24 cellular contexts compared by ENCODE assay signal in genomic region chr9:34219421-34219820, GRCh38. TPM values are rescaled to one million over a fixed set of nuclear protein-coding genes. Genes with fewer than 3 reads are reported as not detected.
DNase-seq lines count a peak whose midpoint lies in the region; ATAC-seq, FAIRE-seq and TF ChIP-seq lines count a peak whose summit lies in the region.
"Had no signal": no experiment of that assay in that cellular context is flagged by ENCODE, and none has a peak within 500 bp of the region (broad histone marks: within the 10 kb centered on the region; RNA-seq: fewer than 3 reads in every experiment).

No MANE protein-coding gene starts in this region.

- H3K9me3 ChIP-seq in A549 (no peaks in the 10 kb centered on the region), K562 (replicated peaks; ENCODE audit: control insufficient read depth, insufficient read depth, low read depth, low read length) (no peaks in the 10 kb centered on the region), neutrophil (no peaks in the 10 kb centered on the region), osteoblast (ENCODE audit: low read depth, low read length) (no peaks in the 10 kb centered on the region)
- H3K9me3 ChIP-seq: BE2C; BLaER1 treated with 17β-estradiol and CSF1 and Interleukin-3, amounts not matched to agents 10 nM and 100 nM had no signal

- H3K79me2 ChIP-seq in K562 (ENCODE audit: control insufficient read depth, insufficient read depth, low read length) (no peaks in the 10 kb centered on the region; the same call in 1 of the 3 replicates), osteoblast (ENCODE audit: insufficient read depth, low read length) (peaks cover 48% of the 10 kb centered on the region)

- no peak overlapping the region for H3K9ac ChIP-seq in K562 (ENCODE audit: insufficient read depth in 1 of 2, low read depth in 2 of 2, low read length in 2 of 2)
- H3K9ac ChIP-seq: BLaER1 treated with 17β-estradiol and CSF1 and Interleukin-3, amounts not matched to agents 10 nM and 100 nM; GM23248 had no signal

- ATAC-seq in A549 (no peak), K562 (no peak), HG03025 (IDR thresholded peaks at IDR 0.05; ENCODE audit: low FRiP score, unreplicated experiment) (no peak)
- ATAC-seq: GM12878 had no signal

- H4K20me1 ChIP-seq in K562 (replicated peaks; ENCODE audit: control insufficient read depth, insufficient read depth, low read length) = no peaks in the 10 kb centered on the region
- peaks cover 34% of the 10 kb centered on the region for H4K20me1 ChIP-seq in osteoblast (ENCODE audit: insufficient read depth, low read length)

- H3K27me3 ChIP-seq in K562 (ENCODE audit: control insufficient read depth in 2 of 2, insufficient read depth in 2 of 2, low read length in 2 of 2) = no peaks in the 10 kb centered on the region
- H3K27me3 ChIP-seq in neutrophil = no peaks in the 10 kb centered on the region
- H3K27me3 ChIP-seq in osteoblast (ENCODE audit: insufficient read depth, low read length) = no peaks in the 10 kb centered on the region
- H3K27me3 ChIP-seq: BE2C; BLaER1 treated with 17β-estradiol and CSF1 and Interleukin-3, amounts not matched to agents 10 nM and 100 nM had no signal

- H3K4me3 ChIP-seq in A549 (no peak overlapping the region), K562 (no peak overlapping the region), neutrophil (ENCODE audit: low read depth in 1 of 2, low read length in 1 of 2) (no peak overlapping the region), osteoblast (ENCODE audit: insufficient read depth, low read length) (no peak overlapping the region)
- H3K4me3 ChIP-seq: BLaER1 treated with 17β-estradiol and CSF1 and Interleukin-3, amounts not matched to agents 10 nM and 100 nM; GM12878; GM23248 had no signal

- TF ChIP-seq CTCF in 22Rv1 (IDR thresholded peaks at IDR 0.05) = no peak
- no peak for TF ChIP-seq CTCF in A549 (IDR thresholded peaks at IDR 0.05)
- no peak for TF ChIP-seq CTCF in K562 (IDR thresholded peaks at IDR 0.05 in 2 of 3, conservative IDR thresholded peaks at IDR 0.05 in 1 of 3; ENCODE audit: insufficient read depth in 2 of 3, low read depth in 1 of 3, low read length in 3 of 3)
- no peak for TF ChIP-seq CTCF in neutrophil (IDR thresholded peaks at IDR 0.05)
- TF ChIP-seq CTCF in osteoblast (IDR thresholded peaks at IDR 0.05; ENCODE audit: extremely low read depth, low read depth, low read length) = no peak

- WGBS in A549 (ENCODE audit: missing lambda C conversion rate) = 33% methylated on average over 1 of the region's 1 CpG
- WGBS in K562 (ENCODE audit: insufficient coverage, low coverage, missing lambda C conversion rate) = 47% methylated on average over 1 of the region's 1 CpG

- no peaks in the 10 kb centered on the region for H3K9me1 ChIP-seq in K562 (ENCODE audit: control insufficient read depth, insufficient read depth, low read length)

- FAIRE-seq in A549 (lab: Jason Lieb, UNC) (no peak), K562 (lab: Jason Lieb, UNC) (no peak)
- FAIRE-seq: A204.1, D721Med, GM12878, GM19239, H1 had no signal

- H3K4me2 ChIP-seq in A549 (peak overlapping the region; percentile 26), K562 (ENCODE audit: insufficient read depth, low read length) (no peak overlapping the region), osteoblast (ENCODE audit: insufficient read depth, low read length) (no peak overlapping the region)
- H3K4me2 ChIP-seq: BLaER1 treated with 17β-estradiol and CSF1 and Interleukin-3, amounts not matched to agents 10 nM and 100 nM had no signal

- DNase-seq in A549 (ENCODE audit: low read depth in 1 of 2, low spot score in 1 of 2) (no peak), K562 (ENCODE audit: extremely low read depth in 1 of 4, low spot score in 3 of 4) (no peak), osteoblast (ENCODE audit: insufficient read length, low spot score, missing footprints) (no peak)
- DNase-seq: ACHN; AML-193; BE2C; CD4-positive, alpha-beta T cell; CD8-positive, alpha-beta memory T cell; DMS 273 treated with DMSO at 0.1 percent for 48 hours; DMS79; EL; GDM1; GM23248; H7; HCEC 1CT had no signal

- TF ChIP-seq RAD21 in A549 (conservative IDR thresholded peaks at IDR 0.05 in 1 of 2, IDR thresholded peaks at IDR 0.05 in 1 of 2) (no peak), K562 (CRISPR knock-in tag; conservative IDR thresholded peaks at IDR 0.05 in 1 of 2, IDR thresholded peaks at IDR 0.05 in 1 of 2) (no peak)

- H3K27ac ChIP-seq in 22Rv1 (0 out of 2 replicates have a peak overlapping the region, but pooled peaks have one; percentile 14), A549 (no peak overlapping the region), K562 (ENCODE audit: extremely low read depth, low read depth, low read length) (no peak overlapping the region), neutrophil (peak overlapping the region; percentile 40), osteoblast (ENCODE audit: low read depth, low read length) (no peak overlapping the region)
- H3K27ac ChIP-seq: BLaER1 treated with 17β-estradiol and CSF1 and Interleukin-3, amounts not matched to agents 10 nM and 100 nM had no signal

- no peak for TF ChIP-seq POLR2A in A549 (IDR thresholded peaks at IDR 0.05; ENCODE audit: low read length)
- TF ChIP-seq POLR2A in K562 (conservative IDR thresholded peaks at IDR 0.05) = no peak

- in situ Hi-C loops in K562 (cut with MboI) = no loop called here

- POLR2A ChIA-PET in A549 (lab: Yijun Ruan, JAX) (no interaction called here), K562 (lab: Yijun Ruan, JAX) (no interaction called here)

- H3K4me1 ChIP-seq in A549 = peaks cover 64% of the 10 kb centered on the region
- no peaks in the 10 kb centered on the region; a peak in 1 of 5 replicates for H3K4me1 ChIP-seq in K562 (replicated peaks in 1 of 2; ENCODE audit: control insufficient read depth in 2 of 2, insufficient read depth in 2 of 2, low read length in 2 of 2)
- H3K4me1 ChIP-seq in neutrophil (ENCODE audit: control insufficient read depth in 1 of 2, insufficient read depth in 1 of 2, low read depth in 1 of 2, low read length in 1 of 2) = peaks cover 0 to 3% of the 10 kb centered on the region in 2 experiments
- H3K4me1 ChIP-seq in osteoblast (ENCODE audit: insufficient read depth, low read length) = peaks cover 16% of the 10 kb centered on the region

- H2AFZ ChIP-seq in K562 (ENCODE audit: low read depth, low read length) (no peak overlapping the region), osteoblast (ENCODE audit: low read length) (no peak overlapping the region)
- H2AFZ ChIP-seq: GM23248 had no signal

- 0 out of 3 replicates have a peak, but pooled peaks cover 3% of the 10 kb centered on the region for H3K36me3 ChIP-seq in K562 (ENCODE audit: control insufficient read depth, insufficient read depth, low read length)
- H3K36me3 ChIP-seq in neutrophil = peaks cover 30% of the 10 kb centered on the region
- peaks cover 7% of the 10 kb centered on the region for H3K36me3 ChIP-seq in osteoblast (ENCODE audit: insufficient read depth, low read length)

- CTCF ChIA-PET in A549 (lab: Yijun Ruan, JAX) (no interaction called here), K562 (lab: Yijun Ruan, JAX; ENCODE audit: low intra/inter-chr PET ratio) (no interaction called here)

- no TSS peak for BruUV-seq in K562 (replicated peaks; lab: Mats Ljungman, UMichigan)

- intact Hi-C loops in K562 (cut with micrococcal nuclease) = no loop called here

- TF ChIP-seq EP300 in A549 (IDR thresholded peaks at IDR 0.05) (no peak), K562 (IDR thresholded peaks at IDR 0.05; ENCODE audit: low read length) (no peak)

TF ChIP-seq in A549, 52 proteins besides CTCF, POLR2A, EP300 and RAD21 (continues in another document):
- TF ChIP-seq FOXS1 (CRISPR knock-in tag; IDR thresholded peaks at IDR 0.05) = no peak
- no peak for TF ChIP-seq SREBF2 (IDR thresholded peaks at IDR 0.05)
- no peak for TF ChIP-seq HEYL (CRISPR knock-in tag; IDR thresholded peaks at IDR 0.05)
- TF ChIP-seq FOSL2 (IDR thresholded peaks at IDR 0.05) = no peak
- TF ChIP-seq FOSL2 (CRISPR knock-in tag; IDR thresholded peaks at IDR 0.05) = no peak
- TF ChIP-seq KDM1A (IDR thresholded peaks at IDR 0.05; ENCODE audit: low read depth) = no peak
- TF ChIP-seq CHD4 (IDR thresholded peaks at IDR 0.05; ENCODE audit: borderline replicate concordance) = no peak
- no peak for TF ChIP-seq FOSB (CRISPR knock-in tag; IDR thresholded peaks at IDR 0.05)

TF ChIP-seq in K562, 482 proteins besides CTCF, POLR2A, EP300 and RAD21:
- TF ChIP-seq ZNF436 (CRISPR knock-in tag; IDR thresholded peaks at IDR 0.05) = no peak
- no peak for TF ChIP-seq ZBTB7A (IDR thresholded peaks at IDR 0.05; ENCODE audit: borderline replicate concordance, control insufficient read depth, low read depth, low read length)
- peak; percentile 30 for TF ChIP-seq PCBP1 (IDR thresholded peaks at IDR 0.05; ENCODE audit: low read depth, low read length, poor library complexity, severe bottlenecking)
- no peak for TF ChIP-seq GTF2E2 (tag; IDR thresholded peaks at IDR 0.05)
- no peak for TF ChIP-seq CEBPB (tag; IDR thresholded peaks at IDR 0.05)
- no peak for TF ChIP-seq STAT5A (IDR thresholded peaks at IDR 0.05; ENCODE audit: borderline replicate concordance, low read length)
TF ChIP-seq in K562: peak in this region for 1.

RNA-seq across cellular contexts. Expression of gene UBAP1, which starts 40.6 kb away (rescaled TPM):
- polyA plus RNA-seq in A549 (2011; rRNA removed) = 73.1 and 86.7 TPM in 2 replicates
- 23.7 and 31.6 TPM in 2 replicates for polyA plus RNA-seq in A549 (2012; cell fraction: cytosol; rRNA removed)
- polyA plus RNA-seq in A549 (2012; cell fraction: nucleus; rRNA removed) = 14.2 and 22.1 TPM in 2 replicates
- 33.5 to 40.1 TPM (median 38.5 TPM) in 3 replicates for polyA plus RNA-seq in A549 (2017; fragmentation: RNase III; extraction: RNeasy Plus Mini Kit Qiagen cat#74134 plus additional on column Dnase treatment)
- 73.0 and 84.8 TPM in 2 replicates for polyA minus RNA-seq in A549 (2011; rRNA and poly(A)+ RNA removed)
- total RNA-seq in K562 (2011; cell fraction: chromatin; rRNA removed; ENCODE audit: low replicate concordance) = 22.6 and 29.0 TPM in 2 replicates
- total RNA-seq in K562 (2011; cell fraction: nucleolus; rRNA removed) = 15.2 and 15.3 TPM in 2 replicates
- 17.5 and 19.2 TPM in 2 replicates for total RNA-seq in K562 (2011; cell fraction: nucleoplasm; rRNA removed)
- 9.4 and 12.5 TPM in 2 replicates for total RNA-seq in K562 (2014; rRNA removed)
- 14.9 and 15.0 TPM in 2 replicates for total RNA-seq in K562 (2014; rRNA removed; fragmentation: Illumina TruSeq; extraction: Trizol)
- 16.1 and 16.7 TPM in 2 replicates for total RNA-seq in K562 (2015; rRNA removed; fragmentation: Illumina TruSeq; extraction: Trizol)
- 16.5 and 16.6 TPM in 2 replicates for total RNA-seq in K562 (2021)
- 33.4 and 33.7 TPM in 2 replicates for polyA plus RNA-seq in K562 (2011; rRNA removed)
- polyA plus RNA-seq in K562 (2011; cell fraction: cytosol; rRNA removed) = 27.3 and 28.0 TPM in 2 replicates
- 13.0 and 15.9 TPM in 2 replicates for polyA plus RNA-seq in K562 (2011; cell fraction: nucleus; rRNA removed)
- 15.6 and 16.1 TPM in 2 replicates for polyA plus RNA-seq in K562 (2012)
- polyA plus RNA-seq in K562 (2014; fragmentation: Illumina TruSeq; extraction: Trizol) = 24.9 and 28.9 TPM in 2 replicates
- 1 to 10 TPM; 1.3 to 1.5 TPM for polyA plus RNA-seq in K562 (2014; fragmentation: Nextera tagmentation; extraction: Ambion mirVana)
- polyA plus RNA-seq in K562 (2014; rRNA removed) = 18.3 and 21.6 TPM in 2 replicates
- polyA minus RNA-seq in K562 (2011; rRNA and poly(A)+ RNA removed) = 22.4 and 29.5 TPM in 2 replicates
- 13.3 and 14.4 TPM in 2 replicates for polyA minus RNA-seq in K562 (2011; cell fraction: cytosol; rRNA and poly(A)+ RNA removed)
- 4.0 and 8.6 TPM in 2 replicates for polyA minus RNA-seq in K562 (2011; cell fraction: nucleus; rRNA and poly(A)+ RNA removed)
- total RNA-seq in osteoblast = 40.9 and 43.9 TPM in 2 replicates

Comparison
In these comparisons a context has a peak if more than half of its experiments do, and no peak if none do; other contexts are left out.
1. H3K27ac ChIP-seq: peak in 22Rv1 (single experiment) and neutrophil (single experiment); none in A549 (0 of 2), K562 (single experiment) and osteoblast (single experiment).